Comparison of ENCODE assay signal across 24 cellular contexts in genomic region chr7:136234040-136234439, GRCh38.
"Had no signal": no experiment of that assay in that cellular context is flagged by ENCODE, and none has a peak within 500 bp of the region (broad histone marks: within the 10 kb centered on the region; RNA-seq: fewer than 3 reads in every experiment).

No MANE protein-coding gene starts in this region.

- H3K27ac ChIP-seq: brain microvascular endothelial cell, cardiac muscle cell, Peyer's patch had no signal

- H3K27ac Mint-ChIP-seq: activated CD8-positive, alpha-beta T cell treated with anti-CD3 and anti-CD28 coated beads, Interleukin-2, amount 10 ng/mL, durations not matched to agents 7 days and 5 days; activated naive CD4-positive, alpha-beta T cell treated with anti-CD3 and anti-CD28 coated beads, Interleukin-2, amount 50 U/mL, for 24 hours; T-helper 1 cell treated with Interleukin-12 subunit alpha and Interleukin-12 subunit beta and Interleukin-4 antibody, amounts not matched to agents 30 μg/mL and 1 μg/mL, for 36 hours; WTC11 had no signal

- DNase-seq: activated CD4-positive, alpha-beta T cell treated with anti-CD3 and anti-CD28 coated beads for 48 hours; activated CD4-positive, alpha-beta T cell treated with anti-CD3 and anti-CD28 coated beads, Interleukin-2, amount 50 U/mL, for 4 hours; activated CD4-positive, CD25-positive, alpha-beta regulatory T cell treated with anti-CD3 and anti-CD28 coated beads, Interleukin-2, amount 50 U/mL, for 72 hours; activated CD8-positive, alpha-beta memory T cell treated with anti-CD3 and anti-CD28 coated beads, Interleukin-2, amount 50 U/mL, for 48 hours; activated CD8-positive, alpha-beta T cell treated with anti-CD3 and anti-CD28 coated beads, Interleukin-2, amount 10 ng/mL, durations not matched to agents 7 days and 5 days; activated T-cell treated with anti-CD3 and anti-CD28 coated beads, Interleukin-2, amount 50 U/mL, for 1 hour; aorta; brain microvascular endothelial cell; Karpas-422; NCI-H1092; NCI-H1417 treated with DMSO at 0.1 percent for 48 hours; NCI-H1694; NCI-H2029; NCI-H2107; NCI-H2171 treated with DMSO at 0.1 percent for 48 hours; NCI-H226; NCI-H69; Peyer's patch; SHP77 treated with DMSO at 0.1 percent for 48 hours had no signal

- H3K27me3 ChIP-seq: brain microvascular endothelial cell, cardiac muscle cell, Peyer's patch had no signal

- H3K4me1 Mint-ChIP-seq: activated naive CD4-positive, alpha-beta T cell treated with anti-CD3 and anti-CD28 coated beads, Interleukin-2, amount 50 U/mL, for 24 hours had no signal

- H3K36me3 ChIP-seq: brain microvascular endothelial cell, cardiac muscle cell, Peyer's patch had no signal

- H3K4me3 Mint-ChIP-seq: activated CD8-positive, alpha-beta T cell treated with anti-CD3 and anti-CD28 coated beads, Interleukin-2, amount 10 ng/mL, durations not matched to agents 7 days and 5 days; activated naive CD4-positive, alpha-beta T cell treated with anti-CD3 and anti-CD28 coated beads, Interleukin-2, amount 50 U/mL, for 24 hours; T-helper 1 cell treated with Interleukin-12 subunit alpha and Interleukin-12 subunit beta and Interleukin-4 antibody, amounts not matched to agents 30 μg/mL and 1 μg/mL, for 36 hours; WTC11 had no signal

- H3K36me3 Mint-ChIP-seq: activated naive CD4-positive, alpha-beta T cell treated with anti-CD3 and anti-CD28 coated beads, Interleukin-2, amount 50 U/mL, for 24 hours; WTC11 had no signal

- ATAC-seq: activated CD8-positive, alpha-beta T cell treated with anti-CD3 and anti-CD28 coated beads, Interleukin-2, amount 10 ng/mL, durations not matched to agents 7 days and 5 days; K562; WTC11 had no signal

- H3K4me1 ChIP-seq: Peyer's patch had no signal

- H3K4me3 ChIP-seq: cardiac muscle cell, K562, Peyer's patch had no signal

- H3K9me3 ChIP-seq: Peyer's patch had no signal

- H3K27me3 Mint-ChIP-seq: activated naive CD4-positive, alpha-beta T cell treated with anti-CD3 and anti-CD28 coated beads, Interleukin-2, amount 50 U/mL, for 24 hours had no signal

- FAIRE-seq: K562 had no signal
